In the genomic region with DNA sequence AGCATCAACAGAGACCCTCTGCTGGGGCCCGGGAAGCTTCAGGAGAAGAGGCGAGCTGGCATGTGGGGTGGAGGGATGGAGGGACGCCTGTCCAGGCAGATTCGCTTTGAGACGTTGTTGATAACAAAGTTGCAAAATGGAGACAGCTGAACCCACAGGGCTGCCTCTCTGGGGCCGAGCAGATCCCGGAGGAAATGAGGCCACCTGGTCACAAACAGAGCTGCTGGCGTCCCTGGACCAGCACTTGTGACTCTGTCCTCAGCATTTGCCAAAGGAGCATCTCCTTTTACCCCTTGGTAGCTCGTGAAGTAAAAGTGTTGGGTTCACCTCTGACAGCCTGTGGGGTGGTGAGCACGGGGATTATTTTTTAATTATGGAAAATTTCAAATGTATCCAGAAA, we compare ENCODE assay signal across 1 cellular context.
TF ChIP-seq lines count a peak whose summit lies in the region.

No MANE protein-coding gene starts in this region.

TF ChIP-seq in IMR-90, 13 proteins besides CTCF, POLR2A, EP300 and RAD21 (continued from another document):
- TF ChIP-seq MAZ (IDR thresholded peaks at IDR 0.05; ENCODE audit: borderline replicate concordance, low read depth, low read length) (no peak), FOS (IDR thresholded peaks at IDR 0.05; ENCODE audit: low read depth, low read length) (no peak), CHD1 (IDR thresholded peaks at IDR 0.05; ENCODE audit: low read depth, low read length) (no peak), RFX5 (IDR thresholded peaks at IDR 0.05; ENCODE audit: low read depth, low read length) (no peak), NFE2L2 (IDR thresholded peaks at IDR 0.05; ENCODE audit: low read depth, low read length) (no peak)
- TF ChIP-seq, protein P1, sequence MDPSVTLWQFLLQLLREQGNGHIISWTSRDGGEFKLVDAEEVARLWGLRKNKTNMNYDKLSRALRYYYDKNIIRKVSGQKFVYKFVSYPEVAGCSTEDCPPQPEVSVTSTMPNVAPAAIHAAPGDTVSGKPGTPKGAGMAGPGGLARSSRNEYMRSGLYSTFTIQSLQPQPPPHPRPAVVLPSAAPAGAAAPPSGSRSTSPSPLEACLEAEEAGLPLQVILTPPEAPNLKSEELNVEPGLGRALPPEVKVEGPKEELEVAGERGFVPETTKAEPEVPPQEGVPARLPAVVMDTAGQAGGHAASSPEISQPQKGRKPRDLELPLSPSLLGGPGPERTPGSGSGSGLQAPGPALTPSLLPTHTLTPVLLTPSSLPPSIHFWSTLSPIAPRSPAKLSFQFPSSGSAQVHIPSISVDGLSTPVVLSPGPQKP (IDR thresholded peaks at IDR 0.05; ENCODE audit: borderline replicate concordance, low read depth, low read length) = no peak
